In the genomic region with DNA sequence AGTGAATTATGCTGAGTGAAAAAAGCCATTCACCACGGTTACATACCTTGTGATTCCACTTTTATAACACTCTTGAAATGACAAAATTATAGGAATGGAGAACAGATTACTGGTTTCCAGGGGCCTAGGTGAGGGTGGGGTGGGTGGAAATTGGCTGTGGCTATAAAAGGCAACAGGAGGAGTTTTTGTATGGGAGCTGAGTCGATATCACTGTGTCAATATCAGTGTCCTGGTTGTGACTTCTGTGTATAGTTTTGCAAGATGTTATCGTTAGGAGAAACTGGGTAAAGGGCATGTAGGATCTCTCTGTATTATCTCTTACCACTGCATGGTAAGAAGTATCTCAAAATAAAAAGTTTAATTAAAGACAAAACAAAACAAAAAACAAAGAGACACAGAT, we compare ENCODE assay signal across 14 cellular contexts.
DNase-seq lines count a peak whose midpoint lies in the region; ATAC-seq and TF ChIP-seq lines count a peak whose summit lies in the region.
"Had no signal": no experiment of that assay in that cellular context is flagged by ENCODE, and none has a peak within 500 bp of the region (broad histone marks: within the 10 kb centered on the region; RNA-seq: fewer than 3 reads in every experiment).

No MANE protein-coding gene starts in this region.

- no peaks in the 10 kb centered on the region for H3K4me1 Mint-ChIP-seq in CD4-positive, alpha-beta T cell (ENCODE audit: low read depth)
- peaks cover 27% of the 10 kb centered on the region for H3K4me1 Mint-ChIP-seq in neural progenitor cell
- H3K4me1 Mint-ChIP-seq: CD14-positive monocyte, IgD-negative memory B cell had no signal

- CTCF ChIA-PET in CD4-positive, alpha-beta T cell (lab: Charles Lee), result no interaction called here
- CTCF ChIA-PET in A673 (lab: Charles Lee), result no interaction called here

- no peak for TF ChIP-seq CTCF in CD4-positive, alpha-beta T cell (IDR thresholded peaks at IDR 0.05)
- no peak for TF ChIP-seq CTCF in colonic mucosa (IDR thresholded peaks at IDR 0.05)
- TF ChIP-seq CTCF in liver (IDR thresholded peaks at IDR 0.05; ENCODE audit: low read depth, low read length, missing input control), result no peak
- TF ChIP-seq CTCF in neural progenitor cell (IDR thresholded peaks at IDR 0.05), result no peak
- no peak for TF ChIP-seq CTCF in A673 (conservative IDR thresholded peaks at IDR 0.05; ENCODE audit: low read depth, low read length)

- POLR2A ChIA-PET in CD4-positive, alpha-beta T cell (lab: Charles Lee), result no interaction called here
- POLR2A ChIA-PET in A673 (lab: Charles Lee; ENCODE audit: low non-redundant PET), result no interaction called here

- H3K36me3 ChIP-seq in colonic mucosa (no peaks in the 10 kb centered on the region), liver (ENCODE audit: control insufficient read depth in 4 of 4, insufficient read depth in 3 of 4, low read depth in 1 of 4, low read length in 3 of 4) (no peaks in the 10 kb centered on the region), neural progenitor cell (no peaks in the 10 kb centered on the region), A673 (ENCODE audit: insufficient read depth, low read length, poor library complexity, severe bottlenecking) (no peaks in the 10 kb centered on the region)
- H3K36me3 ChIP-seq: BE2C had no signal

- BruUV-seq in A673 (replicated peaks; lab: Mats Ljungman, UMichigan), result no TSS peak

- no peak overlapping the region for H3K9ac ChIP-seq in colonic mucosa (ENCODE audit: low read depth in 2 of 2, low read length in 2 of 2)
- H3K9ac ChIP-seq in liver (ENCODE audit: low read depth in 1 of 2, low read length in 2 of 2), result peak overlapping the region in 1 of 2 donors; percentile 16
- H3K9ac ChIP-seq in neural progenitor cell, result no peak overlapping the region
- H3K9ac ChIP-seq: GM23248 had no signal

- H3K27ac Mint-ChIP-seq in CD4-positive, alpha-beta T cell, result peak overlapping the region; percentile 22
- peak overlapping the region; percentile 31 for H3K27ac Mint-ChIP-seq in neural progenitor cell
- H3K27ac Mint-ChIP-seq: CD14-positive monocyte had no signal

- WGBS in liver, result 28% methylated on average over 3 of the region's 3 CpGs

- H3K9me3 ChIP-seq in CD4-positive, alpha-beta T cell (ENCODE audit: control insufficient read depth, low read length), result no peaks in the 10 kb centered on the region
- H3K9me3 ChIP-seq in colonic mucosa (no peaks in the 10 kb centered on the region), liver (ENCODE audit: control insufficient read depth in 4 of 4, low read length in 3 of 4) (no peaks in the 10 kb centered on the region), neural progenitor cell (ENCODE audit: low read depth) (no peaks in the 10 kb centered on the region), A673 (ENCODE audit: low read depth, low read length, poor library complexity, severe bottlenecking) (no peaks in the 10 kb centered on the region)
- H3K9me3 ChIP-seq: BE2C had no signal

- H3K4me1 ChIP-seq in colonic mucosa (no peaks in the 10 kb centered on the region), liver (ENCODE audit: control insufficient read depth in 4 of 4, insufficient read depth in 4 of 4, low read length in 3 of 4) (peaks cover 1 to 33% (median 27%) of the 10 kb centered on the region in 4 donors), neural progenitor cell (no peaks in the 10 kb centered on the region), A673 (ENCODE audit: insufficient read depth, low read length, poor library complexity, severe bottlenecking) (no peaks in the 10 kb centered on the region)
- H3K4me1 ChIP-seq: BE2C had no signal

- peak in 1 of 2 donors; percentile 29 for TF ChIP-seq RAD21 in liver (IDR thresholded peaks at IDR 0.05)

- no peak overlapping the region for H2AFZ ChIP-seq in neural progenitor cell (replicated peaks)
- H2AFZ ChIP-seq: GM23248 had no signal

- intact Hi-C loops in CD4-positive, alpha-beta T cell (cut with DNase I, micrococcal nuclease), result no loop called here
- intact Hi-C loops in colonic mucosa (cut with DNase I), result no loop called here
- intact Hi-C loops in A673 (cut with micrococcal nuclease; ENCODE audit: unreplicated experiment), result no loop called here

- no peaks in the 10 kb centered on the region for H3K27me3 Mint-ChIP-seq in CD4-positive, alpha-beta T cell
- no peaks in the 10 kb centered on the region for H3K27me3 Mint-ChIP-seq in neural progenitor cell (ENCODE audit: insufficient read depth, low read depth)

- DNase-seq in CD4-positive, alpha-beta T cell, result no peak
- DNase-seq in colonic mucosa (peak; percentile 33), neural progenitor cell (ENCODE audit: low spot score) (no peak), A673 (ENCODE audit: low spot score) (no peak), GF-D8 (lab: John Stamatoyannopoulos, UW) (no peak)
- DNase-seq: BE2C, DMS53, GM23248, KG1 had no signal

- no peaks in the 10 kb centered on the region for H3F3A ChIP-seq in neural progenitor cell (ENCODE audit: low read depth)

- H3K9me3 Mint-ChIP-seq in CD4-positive, alpha-beta T cell, result peaks cover 2% of the 10 kb centered on the region
- H3K9me3 Mint-ChIP-seq in neural progenitor cell, result peaks cover 6% of the 10 kb centered on the region

- H4K20me1 ChIP-seq in neural progenitor cell (ENCODE audit: low read depth), result no peaks in the 10 kb centered on the region

- no peak overlapping the region for H3K4me3 Mint-ChIP-seq in CD4-positive, alpha-beta T cell
- no peak overlapping the region for H3K4me3 Mint-ChIP-seq in neural progenitor cell
- H3K4me3 Mint-ChIP-seq: CD14-positive monocyte, IgD-negative memory B cell had no signal

- H3K4me3 ChIP-seq in colonic mucosa, result no peak overlapping the region
- no peak overlapping the region for H3K4me3 ChIP-seq in liver (ENCODE audit: low read depth in 1 of 3, low read length in 3 of 3)
- H3K4me3 ChIP-seq in neural progenitor cell, result no peak overlapping the region
- H3K4me3 ChIP-seq in A673 (ENCODE audit: low read depth, low read length, poor library complexity, severe bottlenecking), result no peak overlapping the region
- H3K4me3 ChIP-seq: GM23248 had no signal

- H3K79me2 ChIP-seq in neural progenitor cell (ENCODE audit: low read depth), result no peaks in the 10 kb centered on the region

- ATAC-seq in CD4-positive, alpha-beta T cell (ENCODE audit: poor library complexity), result no peak
- ATAC-seq in HG02623 (IDR thresholded peaks at IDR 0.05; ENCODE audit: unreplicated experiment), result no peak
- ATAC-seq: HCT116 had no signal

- H3K27ac ChIP-seq in CD4-positive, alpha-beta T cell (ENCODE audit: low read depth, low read length), result no peak overlapping the region
- H3K27ac ChIP-seq in colonic mucosa (no peak overlapping the region), liver (ENCODE audit: low read depth in 1 of 2, low read length in 2 of 2) (peak overlapping the region; percentile 92 to 93), neural progenitor cell (no peak overlapping the region), A673 (ENCODE audit: low read depth, low read length, poor library complexity, severe bottlenecking) (no peak overlapping the region)
- H3K27ac ChIP-seq: GM23248 had no signal

- H3K27me3 ChIP-seq in CD4-positive, alpha-beta T cell (ENCODE audit: control insufficient read depth, insufficient read depth, low read length), result no peaks in the 10 kb centered on the region
- H3K27me3 ChIP-seq in colonic mucosa (no peaks in the 10 kb centered on the region), liver (ENCODE audit: control insufficient read depth in 4 of 4, insufficient read depth in 4 of 4, low read length in 3 of 4) (no peaks in the 10 kb centered on the region), neural progenitor cell (no peaks in the 10 kb centered on the region), A673 (replicated peaks; ENCODE audit: insufficient read depth, low read depth, low read length, poor library complexity) (no peaks in the 10 kb centered on the region)
- H3K27me3 ChIP-seq: BE2C had no signal

- peaks cover 96% of the 10 kb centered on the region for H3K36me3 Mint-ChIP-seq in CD4-positive, alpha-beta T cell (ENCODE audit: low read depth)
- peaks cover 2% of the 10 kb centered on the region for H3K36me3 Mint-ChIP-seq in neural progenitor cell
- H3K36me3 Mint-ChIP-seq: CD14-positive monocyte, IgD-negative memory B cell had no signal

- no peak overlapping the region for H3K4me2 ChIP-seq in neural progenitor cell

TF ChIP-seq in liver, 16 proteins besides CTCF, POLR2A, EP300 and RAD21 (continues in another document):
- TF ChIP-seq HNF4A (conservative IDR thresholded peaks at IDR 0.05) (peak; percentile 67 to 77), FOXA2 (IDR thresholded peaks at IDR 0.05) (peak; percentile 98), EGR1 (IDR thresholded peaks at IDR 0.05; ENCODE audit: low read depth in 2 of 2) (peak in 1 of 2 donors; percentile 26), YY1 (IDR thresholded peaks at IDR 0.05) (peak; percentile 70), SP1 (IDR thresholded peaks at IDR 0.05) (peak; percentile 91), RXRA (IDR thresholded peaks at IDR 0.05) (peak in 1 of 2 donors; percentile 82), GABPA (IDR thresholded peaks at IDR 0.05 in 1 of 2, conservative IDR thresholded peaks at IDR 0.05 in 1 of 2) (no peak), HNF4G (IDR thresholded peaks at IDR 0.05) (peak; percentile 20), FOXA1 (IDR thresholded peaks at IDR 0.05) (peak; percentile 96), NR2F2 (IDR thresholded peaks at IDR 0.05) (no peak)
- TF ChIP-seq, protein P1, sequence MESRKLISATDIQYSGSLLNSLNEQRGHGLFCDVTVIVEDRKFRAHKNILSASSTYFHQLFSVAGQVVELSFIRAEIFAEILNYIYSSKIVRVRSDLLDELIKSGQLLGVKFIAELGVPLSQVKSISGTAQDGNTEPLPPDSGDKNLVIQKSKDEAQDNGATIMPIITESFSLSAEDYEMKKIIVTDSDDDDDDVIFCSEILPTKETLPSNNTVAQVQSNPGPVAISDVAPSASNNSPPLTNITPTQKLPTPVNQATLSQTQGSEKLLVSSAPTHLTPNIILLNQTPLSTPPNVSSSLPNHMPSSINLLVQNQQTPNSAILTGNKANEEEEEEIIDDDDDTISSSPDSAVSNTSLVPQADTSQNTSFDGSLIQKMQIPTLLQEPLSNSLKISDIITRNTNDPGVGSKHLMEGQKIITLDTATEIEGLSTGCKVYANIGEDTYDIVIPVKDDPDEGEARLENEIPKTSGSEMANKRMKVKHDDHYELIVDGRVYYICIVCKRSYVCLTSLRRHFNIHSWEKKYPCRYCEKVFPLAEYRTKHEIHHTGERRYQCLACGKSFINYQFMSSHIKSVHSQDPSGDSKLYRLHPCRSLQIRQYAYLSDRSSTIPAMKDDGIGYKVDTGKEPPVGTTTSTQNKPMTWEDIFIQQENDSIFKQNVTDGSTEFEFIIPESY (IDR thresholded peaks at IDR 0.05), result peak; percentile 68
- TF ChIP-seq, protein P2, sequence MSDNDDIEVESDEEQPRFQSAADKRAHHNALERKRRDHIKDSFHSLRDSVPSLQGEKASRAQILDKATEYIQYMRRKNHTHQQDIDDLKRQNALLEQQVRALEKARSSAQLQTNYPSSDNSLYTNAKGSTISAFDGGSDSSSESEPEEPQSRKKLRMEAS (IDR thresholded peaks at IDR 0.05), result peak; percentile 39

Comparison
In these comparisons a context has a peak if more than half of its experiments do, and no peak if none do; other contexts are left out.
1. H3K27ac ChIP-seq: peak in liver (2 of 2); none in CD4-positive, alpha-beta T cell (single experiment), colonic mucosa (single experiment), neural progenitor cell (single experiment) and A673 (single experiment).